Comparison of ENCODE assay signal across 1 cellular context in the genomic region with DNA sequence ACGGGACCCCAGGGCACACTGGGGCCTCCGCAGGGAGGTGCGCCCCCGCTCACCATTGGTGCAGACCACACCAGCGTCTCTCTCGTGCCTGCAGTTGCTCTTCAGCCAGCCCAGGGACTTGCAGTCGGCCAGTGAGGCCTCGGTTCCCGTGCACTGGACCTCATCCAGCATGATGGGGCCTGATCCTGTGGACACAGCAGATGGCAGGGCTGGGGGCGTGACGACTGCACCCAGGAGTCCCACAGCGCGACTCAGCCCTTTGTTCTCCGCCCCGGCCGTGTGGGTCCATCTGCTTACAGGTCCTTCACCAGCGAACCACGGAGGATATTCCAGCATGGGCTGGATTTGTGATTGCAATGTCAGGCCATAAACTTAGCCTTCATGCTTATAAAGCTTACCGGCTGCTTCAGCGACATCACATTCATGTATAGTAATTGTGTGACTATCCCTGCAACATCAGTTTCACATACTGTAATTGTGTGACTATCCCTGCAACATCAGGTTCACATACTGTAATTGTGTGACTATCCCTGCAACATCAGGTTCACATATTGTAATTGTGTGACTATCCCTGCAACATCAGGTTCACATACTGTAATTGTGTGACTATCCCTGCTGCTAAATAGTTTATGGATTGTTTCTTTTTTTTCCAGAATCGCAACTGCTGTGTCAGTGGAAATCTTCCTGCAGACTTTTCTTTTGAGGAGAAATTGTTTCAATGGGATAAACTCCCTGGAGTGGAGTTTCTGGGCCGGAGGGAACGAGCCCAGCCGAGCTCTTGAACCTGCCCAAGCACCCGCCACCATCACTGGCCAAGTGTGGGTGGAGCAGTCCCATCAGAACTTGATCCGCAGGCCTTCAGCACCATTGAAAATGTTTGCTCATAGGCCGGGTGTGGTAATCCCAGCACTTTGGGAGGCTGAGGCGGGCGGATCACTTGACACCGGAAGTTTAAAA.
TF ChIP-seq lines count a peak whose summit lies in the region.

No MANE protein-coding gene starts in this region.

TF ChIP-seq in HepG2, 621 proteins besides CTCF, POLR2A, EP300 and RAD21:
- no peak for TF ChIP-seq MAFG (CRISPR knock-in tag; IDR thresholded peaks at IDR 0.05)
- TF ChIP-seq, protein P1, sequence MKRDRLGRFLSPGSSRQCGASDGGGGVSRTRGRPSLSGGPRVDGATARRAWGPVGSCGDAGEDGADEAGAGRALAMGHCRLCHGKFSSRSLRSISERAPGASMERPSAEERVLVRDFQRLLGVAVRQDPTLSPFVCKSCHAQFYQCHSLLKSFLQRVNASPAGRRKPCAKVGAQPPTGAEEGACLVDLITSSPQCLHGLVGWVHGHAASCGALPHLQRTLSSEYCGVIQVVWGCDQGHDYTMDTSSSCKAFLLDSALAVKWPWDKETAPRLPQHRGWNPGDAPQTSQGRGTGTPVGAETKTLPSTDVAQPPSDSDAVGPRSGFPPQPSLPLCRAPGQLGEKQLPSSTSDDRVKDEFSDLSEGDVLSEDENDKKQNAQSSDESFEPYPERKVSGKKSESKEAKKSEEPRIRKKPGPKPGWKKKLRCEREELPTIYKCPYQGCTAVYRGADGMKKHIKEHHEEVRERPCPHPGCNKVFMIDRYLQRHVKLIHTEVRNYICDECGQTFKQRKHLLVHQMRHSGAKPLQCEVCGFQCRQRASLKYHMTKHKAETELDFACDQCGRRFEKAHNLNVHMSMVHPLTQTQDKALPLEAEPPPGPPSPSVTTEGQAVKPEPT (CRISPR knock-in tag; IDR thresholded peaks at IDR 0.05; ENCODE audit: low read depth) = no peak
- TF ChIP-seq, protein P2, sequence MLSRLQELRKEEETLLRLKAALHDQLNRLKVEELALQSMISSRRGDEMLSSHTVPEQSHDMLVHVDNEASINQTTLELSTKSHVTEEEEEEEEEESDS (CRISPR knock-in tag; IDR thresholded peaks at IDR 0.05; ENCODE audit: borderline replicate concordance) = no peak
- TF ChIP-seq ETV5 (CRISPR knock-in tag; IDR thresholded peaks at IDR 0.05; ENCODE audit: borderline replicate concordance) = no peak
- no peak for TF ChIP-seq ATF1 (CRISPR knock-in tag; IDR thresholded peaks at IDR 0.05)
- TF ChIP-seq, protein P3, sequence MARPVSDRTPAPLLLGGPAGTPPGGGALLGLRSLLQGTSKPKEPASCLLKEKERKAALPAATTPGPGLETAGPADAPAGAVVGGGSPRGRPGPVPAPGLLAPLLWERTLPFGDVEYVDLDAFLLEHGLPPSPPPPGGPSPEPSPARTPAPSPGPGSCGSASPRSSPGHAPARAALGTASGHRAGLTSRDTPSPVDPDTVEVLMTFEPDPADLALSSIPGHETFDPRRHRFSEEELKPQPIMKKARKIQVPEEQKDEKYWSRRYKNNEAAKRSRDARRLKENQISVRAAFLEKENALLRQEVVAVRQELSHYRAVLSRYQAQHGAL (CRISPR knock-in tag; IDR thresholded peaks at IDR 0.05; ENCODE audit: not compliant biosample characterization) = no peak
- TF ChIP-seq, protein P4, sequence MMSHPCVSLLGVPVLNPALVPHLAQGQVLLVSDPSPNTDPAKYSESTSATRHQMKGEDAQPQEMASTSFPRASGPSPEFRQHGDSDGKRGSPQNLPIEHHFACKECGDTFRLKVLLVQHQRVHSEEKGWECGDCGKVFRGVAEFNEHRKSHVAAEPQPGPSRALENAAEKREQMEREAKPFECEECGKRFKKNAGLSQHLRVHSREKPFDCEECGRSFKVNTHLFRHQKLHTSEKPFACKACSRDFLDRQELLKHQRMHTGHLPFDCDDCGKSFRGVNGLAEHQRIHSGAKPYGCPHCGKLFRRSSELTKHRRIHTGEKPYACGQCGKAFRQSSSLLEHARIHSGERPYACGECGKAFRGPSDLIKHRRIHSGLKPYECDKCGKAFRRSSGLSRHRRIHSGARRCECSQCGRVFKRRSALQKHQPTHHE (CRISPR knock-in tag; IDR thresholded peaks at IDR 0.05; ENCODE audit: borderline replicate concordance) = no peak
- peak; percentile 80 for TF ChIP-seq RBFOX2 (IDR thresholded peaks at IDR 0.05; ENCODE audit: low read depth, low read length)
- TF ChIP-seq RFX3 (CRISPR knock-in tag; IDR thresholded peaks at IDR 0.05) = no peak
- no peak for TF ChIP-seq ZBTB8A (CRISPR knock-in tag; IDR thresholded peaks at IDR 0.05; ENCODE audit: borderline replicate concordance, low read depth)
- peak; percentile 72; the same call in 1 of the 2 replicates for TF ChIP-seq EED (CRISPR knock-in tag; IDR thresholded peaks at IDR 0.05)
- no peak for TF ChIP-seq TCF12 (IDR thresholded peaks at IDR 0.05)
- TF ChIP-seq TCF12 (CRISPR knock-in tag; IDR thresholded peaks at IDR 0.05) = no peak
- TF ChIP-seq ZNF746 (CRISPR knock-in tag; IDR thresholded peaks at IDR 0.05) = no peak
- no peak for TF ChIP-seq ZNF296 (CRISPR knock-in tag; conservative IDR thresholded peaks at IDR 0.05)
- TF ChIP-seq ZNF768 (CRISPR knock-in tag; IDR thresholded peaks at IDR 0.05) = peak; percentile 26; the same call in 1 of the 2 replicates
- TF ChIP-seq ZBTB38 (CRISPR knock-in tag; IDR thresholded peaks at IDR 0.05) = peak; percentile 53; the same call in 1 of the 2 replicates
- TF ChIP-seq, protein P5, sequence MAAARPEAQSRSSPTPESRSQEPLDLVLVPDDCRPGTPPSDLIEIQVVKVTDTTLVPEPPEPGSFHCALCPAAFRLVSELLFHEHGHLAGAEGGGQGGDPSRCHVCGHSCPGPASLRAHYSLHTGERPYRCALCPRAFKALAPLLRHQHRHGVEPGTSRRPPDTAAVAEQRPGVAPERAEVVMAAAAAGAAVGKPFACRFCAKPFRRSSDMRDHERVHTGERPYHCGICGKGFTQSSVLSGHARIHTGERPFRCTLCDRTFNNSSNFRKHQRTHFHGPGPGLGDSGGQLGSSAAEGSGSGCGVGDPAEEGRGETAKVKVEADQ (CRISPR knock-in tag; IDR thresholded peaks at IDR 0.05; ENCODE audit: borderline replicate concordance) = no peak
- TF ChIP-seq SETDB1 (CRISPR knock-in tag; IDR thresholded peaks at IDR 0.05; ENCODE audit: borderline replicate concordance) = no peak
- TF ChIP-seq AGO2 (optimal IDR thresholded peaks at IDR 0.05; ENCODE audit: low read depth, low read length) = peak; percentile 58
- TF ChIP-seq PHB2 (IDR thresholded peaks at IDR 0.05; ENCODE audit: partially characterized antibody) = no peak
TF ChIP-seq in HepG2: peak in this region for 5.
